In the genomic region with DNA sequence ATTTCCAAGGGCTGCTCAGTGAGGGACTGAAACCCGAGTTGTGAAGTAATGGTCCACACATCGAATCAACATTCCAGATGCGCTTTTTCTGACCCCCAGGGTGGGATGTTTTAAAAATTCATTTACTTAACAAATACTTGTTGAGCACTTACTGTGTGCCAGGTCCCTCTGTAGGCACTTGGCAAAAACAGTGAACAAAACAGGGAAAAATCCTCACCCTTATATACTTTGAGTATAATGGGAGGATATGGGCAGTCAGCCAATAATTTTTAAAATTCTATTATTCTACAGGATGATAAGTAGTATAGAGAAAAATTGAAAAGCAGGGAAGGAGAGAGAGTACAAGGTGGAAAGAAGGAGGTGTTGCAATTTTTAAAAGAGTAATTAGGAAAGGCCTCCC, we compare ENCODE assay signal across 26 cellular contexts.
"Had no signal": no experiment of that assay in that cellular context is flagged by ENCODE, and none has a peak within 500 bp of the region (broad histone marks: within the 10 kb centered on the region; RNA-seq: fewer than 3 reads in every experiment).

No MANE protein-coding gene starts in this region.

- ATAC-seq: left lobe of liver; naive thymus-derived CD4-positive, alpha-beta T cell; right cardiac atrium; stimulated activated effector memory CD8-positive, alpha-beta T cell treated with anti-CD3 and anti-CD28 coated beads, Interleukin-12 subunit alpha, Interleukin-12 subunit beta, amount 100 ng/mL, for 72 hours had no signal

- H3K4me3 ChIP-seq: colonic mucosa, lung, neural progenitor cell, prostate gland, sigmoid colon, stomach, testis, tibial nerve, upper lobe of left lung had no signal

- H3K4me1 ChIP-seq: colonic mucosa, testis had no signal

- H3K4me1 Mint-ChIP-seq: mesothelial cell of epicardium, nephron had no signal

- FAIRE-seq: endometrium, frontal cortex, kidney, urothelium cell line had no signal

- H3K4me2 ChIP-seq: neural progenitor cell had no signal

- H3K27me3 ChIP-seq: colonic mucosa, neural progenitor cell, sigmoid colon, testis, tibial nerve, upper lobe of left lung had no signal

- H3K27ac Mint-ChIP-seq: dendritic cell treated with granulocyte-macrophage colony-stimulating factor and Interleukin-4, amounts not matched to agents 40 ng/mL and 50 ng/mL, for 4 days; mesothelial cell of epicardium; naive thymus-derived CD4-positive, alpha-beta T cell; nephron; neural progenitor cell; stimulated activated effector memory CD8-positive, alpha-beta T cell treated with anti-CD3 and anti-CD28 coated beads, Interleukin-12 subunit alpha, Interleukin-12 subunit beta, amount 100 ng/mL, for 72 hours had no signal

- H3K36me3 Mint-ChIP-seq: mesothelial cell of epicardium; naive thymus-derived CD4-positive, alpha-beta T cell; neural progenitor cell; stimulated activated effector memory CD8-positive, alpha-beta T cell treated with anti-CD3 and anti-CD28 coated beads, Interleukin-12 subunit alpha, Interleukin-12 subunit beta, amount 100 ng/mL, for 72 hours had no signal

- H2AFZ ChIP-seq: neural progenitor cell had no signal

- H3K9me3 ChIP-seq: colonic mucosa, prostate gland, sigmoid colon, stomach, testis, tibial nerve, upper lobe of left lung had no signal

- H3K9ac ChIP-seq: neural progenitor cell had no signal

- H3K4me3 Mint-ChIP-seq: dendritic cell treated with granulocyte-macrophage colony-stimulating factor and Interleukin-4, amounts not matched to agents 40 ng/mL and 50 ng/mL, for 4 days; mesothelial cell of epicardium; naive thymus-derived CD4-positive, alpha-beta T cell; nephron; neural progenitor cell; stimulated activated effector memory CD8-positive, alpha-beta T cell treated with anti-CD3 and anti-CD28 coated beads, Interleukin-12 subunit alpha, Interleukin-12 subunit beta, amount 100 ng/mL, for 72 hours had no signal

- H3K9me3 Mint-ChIP-seq: dendritic cell treated with granulocyte-macrophage colony-stimulating factor and Interleukin-4, amounts not matched to agents 40 ng/mL and 50 ng/mL, for 4 days; mesothelial cell of epicardium; naive thymus-derived CD4-positive, alpha-beta T cell; nephron; neural progenitor cell; stimulated activated effector memory CD8-positive, alpha-beta T cell treated with anti-CD3 and anti-CD28 coated beads, Interleukin-12 subunit alpha, Interleukin-12 subunit beta, amount 100 ng/mL, for 72 hours had no signal

- H3K27ac ChIP-seq: colonic mucosa, neural progenitor cell, prostate gland, sigmoid colon, stomach, testis, tibial nerve, upper lobe of left lung had no signal

- H3K36me3 ChIP-seq: colonic mucosa, neural progenitor cell, prostate gland, sigmoid colon, stomach, tibial nerve, upper lobe of left lung had no signal

- DNase-seq: colonic mucosa; effector memory CD4-positive, alpha-beta T cell; head of caudate nucleus; kidney; mesenchymal stem cell; naive thymus-derived CD4-positive, alpha-beta T cell; right cardiac atrium; sigmoid colon; stimulated activated CD4-positive, alpha-beta T cell treated with anti-CD3 and anti-CD28 coated beads, Interleukin-2, amount 100 ng/mL, for 24 hours; stimulated activated CD4-positive, alpha-beta T cell treated with anti-CD3 and anti-CD28 coated beads, Interleukin-4, amount 100 ng/mL, for 24 hours; stimulated activated naive CD4-positive, alpha-beta T cell treated with Interleukin-2 at 50 U/mL for 16 hours; stomach; testis; upper lobe of left lung had no signal
